In genomic region chrX:24149346-24150050, GRCh38 we compare ENCODE assay signal across 8 cellular contexts. TPM values are rescaled to one million over a fixed set of nuclear protein-coding genes. Genes with fewer than 3 reads are reported as not detected.
DNase-seq lines count a peak whose midpoint lies in the region; TF ChIP-seq lines count a peak whose summit lies in the region.

Gene ZFX (plus strand): TSS chrX:24149729. CDS start chrX:24172743, 23,014 bp downstream.

- H3F3A ChIP-seq in GM23248 (ENCODE audit: insufficient read depth) (peaks cover 51% of the 10 kb centered on the region), Loucy (ENCODE audit: low read depth) (no peaks in the 10 kb centered on the region; the same call in 1 of the 2 replicates)

- peak within 1 kb of the TSS; percentile 55 for H2AFZ ChIP-seq in GM23248
- H2AFZ ChIP-seq in Loucy (ENCODE audit: low read length), result peak within 1 kb of the TSS; percentile 35; the same call in 1 of the 2 replicates

- peaks cover 65% of the 10 kb centered on the region for H3K4me1 ChIP-seq in GM23248 (ENCODE audit: insufficient read depth)
- H3K4me1 ChIP-seq in Loucy (ENCODE audit: insufficient read depth, low read length, poor library complexity, severe bottlenecking), result peaks cover 46% of the 10 kb centered on the region
- peaks cover 5 to 62% (median 56%) of the 10 kb centered on the region in 4 donors for H3K4me1 ChIP-seq in liver (ENCODE audit: control insufficient read depth in 4 of 4, insufficient read depth in 4 of 4, low read length in 3 of 4)

- peak; percentile 4 for TF ChIP-seq CTCF in GM10266 (IDR thresholded peaks at IDR 0.05; ENCODE audit: control insufficient read depth, insufficient read depth, low read depth, missing control alignments)
- TF ChIP-seq CTCF in Loucy (conservative IDR thresholded peaks at IDR 0.05; ENCODE audit: low read length), result no peak
- no peak for TF ChIP-seq CTCF in coronary artery (IDR thresholded peaks at IDR 0.05)
- no peak for TF ChIP-seq CTCF in liver (IDR thresholded peaks at IDR 0.05; ENCODE audit: low read depth, low read length, missing input control)

- in situ Hi-C loops in GM23248 (cut with MboI), result no loop called here

- no peak for TF ChIP-seq RAD21 in liver (IDR thresholded peaks at IDR 0.05)

- no peaks in the 10 kb centered on the region for H3K36me3 ChIP-seq in GM23248 (ENCODE audit: low read depth)
- no peaks in the 10 kb centered on the region for H3K36me3 ChIP-seq in Loucy (ENCODE audit: insufficient read depth, low read length)
- H3K36me3 ChIP-seq in liver (ENCODE audit: control insufficient read depth in 4 of 4, insufficient read depth in 3 of 4, low read depth in 1 of 4, low read length in 3 of 4), result peaks cover 0 to 3% (median 0%) of the 10 kb centered on the region in 4 donors

- DNase-seq in GM10266 (ENCODE audit: extremely low spot score) (peak; percentile 51), GM23248 (peak; percentile 63), coronary artery (ENCODE audit: low spot score) (peak; percentile 81), NCI-H1436 treated with DMSO at 0.1 percent for 48 hours (lab: John Stamatoyannopoulos, UW) (no peak)
- peak; percentile 67 for DNase-seq in activated CD4-positive, alpha-beta T cell treated with anti-CD3 and anti-CD28 coated beads for 48 hours
- peak; percentile 56 for DNase-seq in stimulated activated CD4-positive, alpha-beta T cell treated with anti-CD3 and anti-CD28 coated beads, Interleukin-4, amount 100 ng/mL, for 24 hours

- H3K27ac ChIP-seq in GM23248 (peak within 1 kb of the TSS; percentile 99), coronary artery (peak within 1 kb of the TSS; percentile 99 to 100), liver (ENCODE audit: low read depth in 1 of 2, low read length in 2 of 2) (peak within 1 kb of the TSS; percentile 90 to 99)

- 0% methylated on average over 2 to 21 of the region's 105 CpGs for WGBS in GM23248 (ENCODE audit: low coverage in 1 of 2, low lambda C conversion rate in 2 of 2, missing lambda C conversion rate in 2 of 2), 2 experiments
- under 1% methylated on average over 101 of the region's 105 CpGs for WGBS in liver

- H4K20me1 ChIP-seq in GM23248 (ENCODE audit: insufficient read depth) (peaks cover 7% of the 10 kb centered on the region; the same call in 1 of the 2 replicates), Loucy (ENCODE audit: insufficient read depth, low read length, poor library complexity, severe bottlenecking) (peaks cover 32% of the 10 kb centered on the region)

- H3K4me2 ChIP-seq in GM23248 (ENCODE audit: unreplicated experiment) (peak within 1 kb of the TSS; percentile 97), Loucy (ENCODE audit: low read depth, low read length, poor library complexity, severe bottlenecking) (peak within 1 kb of the TSS; percentile 98)

- H3K4me3 ChIP-seq in GM23248 (peak within 1 kb of the TSS; percentile 97), Loucy (ENCODE audit: low read length, poor library complexity, severe bottlenecking) (peak within 1 kb of the TSS; percentile 99), coronary artery (peak within 1 kb of the TSS; percentile 85), liver (ENCODE audit: low read depth in 1 of 3, low read length in 3 of 3) (peak within 1 kb of the TSS; percentile 75 to 94 (median 85))

- H3K9me3 ChIP-seq in GM23248 (ENCODE audit: low read depth), result no peaks in the 10 kb centered on the region
- no peaks in the 10 kb centered on the region for H3K9me3 ChIP-seq in Loucy (ENCODE audit: insufficient read depth, low read depth, low read length)
- H3K9me3 ChIP-seq in liver (ENCODE audit: control insufficient read depth in 4 of 4, low read length in 3 of 4), result no peaks in the 10 kb centered on the region

- peak within 1 kb of the TSS; percentile 100 for H3K9ac ChIP-seq in GM23248
- H3K9ac ChIP-seq in Loucy (ENCODE audit: low read depth, low read length, poor library complexity, severe bottlenecking), result peak within 1 kb of the TSS; percentile 95
- peak within 1 kb of the TSS; percentile 97 to 98 for H3K9ac ChIP-seq in liver (ENCODE audit: low read depth in 1 of 2, low read length in 2 of 2)

- H3K9me2 ChIP-seq in GM23248 (ENCODE audit: insufficient read depth) (no peaks in the 10 kb centered on the region), Loucy (replicated peaks; ENCODE audit: low read depth, low read length) (no peaks in the 10 kb centered on the region)

- H3K79me2 ChIP-seq in GM23248 (ENCODE audit: insufficient read depth), result peaks cover 41% of the 10 kb centered on the region
- H3K79me2 ChIP-seq in Loucy (ENCODE audit: insufficient read depth, low read length), result peaks cover 46% of the 10 kb centered on the region

- H3K27me3 ChIP-seq in GM23248 (replicated peaks; ENCODE audit: insufficient read depth) (no peaks in the 10 kb centered on the region), Loucy (ENCODE audit: insufficient read depth, low read length, poor library complexity, severe bottlenecking) (no peaks in the 10 kb centered on the region), liver (ENCODE audit: control insufficient read depth in 4 of 4, insufficient read depth in 4 of 4, low read length in 3 of 4) (no peaks in the 10 kb centered on the region)

TF ChIP-seq in liver, 16 proteins besides CTCF, POLR2A, EP300 and RAD21:
- TF ChIP-seq, protein P1, sequence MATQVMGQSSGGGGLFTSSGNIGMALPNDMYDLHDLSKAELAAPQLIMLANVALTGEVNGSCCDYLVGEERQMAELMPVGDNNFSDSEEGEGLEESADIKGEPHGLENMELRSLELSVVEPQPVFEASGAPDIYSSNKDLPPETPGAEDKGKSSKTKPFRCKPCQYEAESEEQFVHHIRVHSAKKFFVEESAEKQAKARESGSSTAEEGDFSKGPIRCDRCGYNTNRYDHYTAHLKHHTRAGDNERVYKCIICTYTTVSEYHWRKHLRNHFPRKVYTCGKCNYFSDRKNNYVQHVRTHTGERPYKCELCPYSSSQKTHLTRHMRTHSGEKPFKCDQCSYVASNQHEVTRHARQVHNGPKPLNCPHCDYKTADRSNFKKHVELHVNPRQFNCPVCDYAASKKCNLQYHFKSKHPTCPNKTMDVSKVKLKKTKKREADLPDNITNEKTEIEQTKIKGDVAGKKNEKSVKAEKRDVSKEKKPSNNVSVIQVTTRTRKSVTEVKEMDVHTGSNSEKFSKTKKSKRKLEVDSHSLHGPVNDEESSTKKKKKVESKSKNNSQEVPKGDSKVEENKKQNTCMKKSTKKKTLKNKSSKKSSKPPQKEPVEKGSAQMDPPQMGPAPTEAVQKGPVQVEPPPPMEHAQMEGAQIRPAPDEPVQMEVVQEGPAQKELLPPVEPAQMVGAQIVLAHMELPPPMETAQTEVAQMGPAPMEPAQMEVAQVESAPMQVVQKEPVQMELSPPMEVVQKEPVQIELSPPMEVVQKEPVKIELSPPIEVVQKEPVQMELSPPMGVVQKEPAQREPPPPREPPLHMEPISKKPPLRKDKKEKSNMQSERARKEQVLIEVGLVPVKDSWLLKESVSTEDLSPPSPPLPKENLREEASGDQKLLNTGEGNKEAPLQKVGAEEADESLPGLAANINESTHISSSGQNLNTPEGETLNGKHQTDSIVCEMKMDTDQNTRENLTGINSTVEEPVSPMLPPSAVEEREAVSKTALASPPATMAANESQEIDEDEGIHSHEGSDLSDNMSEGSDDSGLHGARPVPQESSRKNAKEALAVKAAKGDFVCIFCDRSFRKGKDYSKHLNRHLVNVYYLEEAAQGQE (IDR thresholded peaks at IDR 0.05), result no peak
- no peak for TF ChIP-seq NR2F2 (IDR thresholded peaks at IDR 0.05)
- no peak for TF ChIP-seq RXRA (IDR thresholded peaks at IDR 0.05)

RNA-seq across cellular contexts. Expression of gene ZFX, which starts in this region (rescaled TPM):
- 24.1 and 26.7 TPM in 2 replicates for total RNA-seq in GM23248 (2014; rRNA removed; shearing (Covaris generic))
- polyA plus RNA-seq in GM23248 (2016; fragmentation: Nextera tagmentation; extraction: Ambion mirVana), result 16.7 and 19.6 TPM in 2 replicates
- 10 to 100 TPM; 28.2 to 50.0 TPM for total RNA-seq in liver
- polyA plus RNA-seq in liver, result 1 to 10 TPM; 3.8 to 9.7 TPM
